ENCODE assay signal across 1 cellular context in the genomic region with DNA sequence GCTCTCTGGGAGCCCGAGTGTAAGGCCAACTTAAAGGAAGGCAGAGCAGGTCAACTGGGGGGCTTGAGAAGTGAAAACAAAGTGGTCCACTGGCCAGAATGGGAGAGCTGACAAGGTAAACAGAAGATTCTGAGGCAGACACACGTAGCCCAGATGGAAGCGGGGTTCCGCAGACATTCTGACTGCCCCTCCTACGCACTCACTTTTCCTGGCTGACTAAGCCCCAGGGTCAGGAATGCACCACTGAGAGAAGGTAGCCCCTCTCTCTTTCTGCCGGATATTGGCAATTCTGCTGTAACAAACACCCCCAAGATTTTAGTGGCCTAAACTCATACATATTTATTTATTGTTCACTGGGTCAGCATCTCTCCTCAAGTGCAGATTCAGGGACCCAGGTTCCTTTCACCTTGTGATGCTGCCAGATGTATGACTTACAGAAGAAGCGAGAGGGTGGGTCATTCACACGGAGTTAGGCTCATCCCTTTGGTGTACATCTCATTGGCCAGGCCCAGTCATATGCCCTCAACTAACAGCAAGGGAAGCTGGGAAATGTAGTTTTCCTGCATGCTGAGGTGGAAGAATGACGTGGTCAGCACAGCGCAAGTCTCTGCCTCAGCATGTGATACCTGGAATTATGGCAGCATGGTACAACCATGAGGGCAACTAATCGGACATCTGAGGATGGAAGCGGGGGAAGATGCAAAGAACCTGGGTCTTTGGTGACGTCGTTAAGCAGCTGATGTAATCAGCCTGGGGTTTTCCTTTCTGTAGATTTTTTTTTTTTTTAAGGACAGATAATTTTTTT.
A peak's percentile ranks its signal among the peaks of the same experiment; 100 is the strongest.
TF ChIP-seq lines count a peak whose summit lies in the region.

No MANE protein-coding gene starts in this region.

TF ChIP-seq in GM12878, 131 proteins besides CTCF, POLR2A, EP300 and RAD21:
- TF ChIP-seq POU2F2 (IDR thresholded peaks at IDR 0.05; ENCODE audit: borderline replicate concordance, low read depth, low read length), result peak; percentile 36; the same call in 1 of the 3 replicates
- TF ChIP-seq ATF7 (IDR thresholded peaks at IDR 0.05; ENCODE audit: low read depth), result peak; percentile 95
- TF ChIP-seq, protein P1, sequence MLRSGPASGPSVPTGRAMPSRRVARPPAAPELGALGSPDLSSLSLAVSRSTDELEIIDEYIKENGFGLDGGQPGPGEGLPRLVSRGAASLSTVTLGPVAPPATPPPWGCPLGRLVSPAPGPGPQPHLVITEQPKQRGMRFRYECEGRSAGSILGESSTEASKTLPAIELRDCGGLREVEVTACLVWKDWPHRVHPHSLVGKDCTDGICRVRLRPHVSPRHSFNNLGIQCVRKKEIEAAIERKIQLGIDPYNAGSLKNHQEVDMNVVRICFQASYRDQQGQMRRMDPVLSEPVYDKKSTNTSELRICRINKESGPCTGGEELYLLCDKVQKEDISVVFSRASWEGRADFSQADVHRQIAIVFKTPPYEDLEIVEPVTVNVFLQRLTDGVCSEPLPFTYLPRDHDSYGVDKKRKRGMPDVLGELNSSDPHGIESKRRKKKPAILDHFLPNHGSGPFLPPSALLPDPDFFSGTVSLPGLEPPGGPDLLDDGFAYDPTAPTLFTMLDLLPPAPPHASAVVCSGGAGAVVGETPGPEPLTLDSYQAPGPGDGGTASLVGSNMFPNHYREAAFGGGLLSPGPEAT (IDR thresholded peaks at IDR 0.05; ENCODE audit: low read depth), result peak; percentile 59; the same call in 1 of the 2 replicates
- TF ChIP-seq, protein P2, sequence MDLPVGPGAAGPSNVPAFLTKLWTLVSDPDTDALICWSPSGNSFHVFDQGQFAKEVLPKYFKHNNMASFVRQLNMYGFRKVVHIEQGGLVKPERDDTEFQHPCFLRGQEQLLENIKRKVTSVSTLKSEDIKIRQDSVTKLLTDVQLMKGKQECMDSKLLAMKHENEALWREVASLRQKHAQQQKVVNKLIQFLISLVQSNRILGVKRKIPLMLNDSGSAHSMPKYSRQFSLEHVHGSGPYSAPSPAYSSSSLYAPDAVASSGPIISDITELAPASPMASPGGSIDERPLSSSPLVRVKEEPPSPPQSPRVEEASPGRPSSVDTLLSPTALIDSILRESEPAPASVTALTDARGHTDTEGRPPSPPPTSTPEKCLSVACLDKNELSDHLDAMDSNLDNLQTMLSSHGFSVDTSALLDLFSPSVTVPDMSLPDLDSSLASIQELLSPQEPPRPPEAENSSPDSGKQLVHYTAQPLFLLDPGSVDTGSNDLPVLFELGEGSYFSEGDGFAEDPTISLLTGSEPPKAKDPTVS (IDR thresholded peaks at IDR 0.05; ENCODE audit: low read depth, low read length), result no peak
- peak; percentile 30; the same call in 1 of the 2 replicates for TF ChIP-seq RUNX3 (IDR thresholded peaks at IDR 0.05; ENCODE audit: low read length)
- TF ChIP-seq CREM (IDR thresholded peaks at IDR 0.05; ENCODE audit: low read depth), result peak; percentile 96
- TF ChIP-seq TCF12 (IDR thresholded peaks at IDR 0.05; ENCODE audit: low read depth, low read length), result no peak
- TF ChIP-seq BHLHE40 (IDR thresholded peaks at IDR 0.05; ENCODE audit: borderline replicate concordance in 1 of 2, low read depth in 2 of 2, low read length in 1 of 2), result 0 out of 4 replicates have a peak, but pooled peaks of 1 of the 2 experiments have one; percentile 13
- peak; percentile 74 for TF ChIP-seq ATF2 (IDR thresholded peaks at IDR 0.05; ENCODE audit: low read length)
- TF ChIP-seq ZNF384 (IDR thresholded peaks at IDR 0.05; ENCODE audit: borderline replicate concordance, low read depth, low read length), result peak; percentile 81
- TF ChIP-seq HCFC1 (IDR thresholded peaks at IDR 0.05; ENCODE audit: low read length), result peak; percentile 94
- TF ChIP-seq YBX1 (IDR thresholded peaks at IDR 0.05), result no peak
- TF ChIP-seq SP1 (IDR thresholded peaks at IDR 0.05; ENCODE audit: low read depth, low read length), result peak; percentile 68
- peak; percentile 88 for TF ChIP-seq SIX5 (IDR thresholded peaks at IDR 0.05; ENCODE audit: low read depth, low read length, severe bottlenecking)
- peak; percentile 94 for TF ChIP-seq RAD51 (IDR thresholded peaks at IDR 0.05)
- TF ChIP-seq, protein P3, sequence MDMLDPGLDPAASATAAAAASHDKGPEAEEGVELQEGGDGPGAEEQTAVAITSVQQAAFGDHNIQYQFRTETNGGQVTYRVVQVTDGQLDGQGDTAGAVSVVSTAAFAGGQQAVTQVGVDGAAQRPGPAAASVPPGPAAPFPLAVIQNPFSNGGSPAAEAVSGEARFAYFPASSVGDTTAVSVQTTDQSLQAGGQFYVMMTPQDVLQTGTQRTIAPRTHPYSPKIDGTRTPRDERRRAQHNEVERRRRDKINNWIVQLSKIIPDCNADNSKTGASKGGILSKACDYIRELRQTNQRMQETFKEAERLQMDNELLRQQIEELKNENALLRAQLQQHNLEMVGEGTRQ (IDR thresholded peaks at IDR 0.05; ENCODE audit: borderline replicate concordance, low read depth, low read length), result peak; percentile 92
- TF ChIP-seq TARDBP (IDR thresholded peaks at IDR 0.05; ENCODE audit: borderline replicate concordance), result peak; percentile 33; the same call in 1 of the 2 replicates
- no peak for TF ChIP-seq IRF5 (IDR thresholded peaks at IDR 0.05; ENCODE audit: borderline replicate concordance)
- 0 out of 2 replicates have a peak, but pooled peaks have one; percentile 19 for TF ChIP-seq HDGF (IDR thresholded peaks at IDR 0.05)
- TF ChIP-seq IKZF1 (conservative IDR thresholded peaks at IDR 0.05), result peak; percentile 54; the same call in 1 of the 2 replicates
- TF ChIP-seq, protein P4, sequence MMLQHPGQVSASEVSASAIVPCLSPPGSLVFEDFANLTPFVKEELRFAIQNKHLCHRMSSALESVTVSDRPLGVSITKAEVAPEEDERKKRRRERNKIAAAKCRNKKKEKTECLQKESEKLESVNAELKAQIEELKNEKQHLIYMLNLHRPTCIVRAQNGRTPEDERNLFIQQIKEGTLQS (IDR thresholded peaks at IDR 0.05; ENCODE audit: borderline replicate concordance, extremely low read depth, low read depth, low read length), result peak; percentile 91
- TF ChIP-seq STAT3 (IDR thresholded peaks at IDR 0.05; ENCODE audit: low read depth, low read length), result no peak
- TF ChIP-seq, protein P5, sequence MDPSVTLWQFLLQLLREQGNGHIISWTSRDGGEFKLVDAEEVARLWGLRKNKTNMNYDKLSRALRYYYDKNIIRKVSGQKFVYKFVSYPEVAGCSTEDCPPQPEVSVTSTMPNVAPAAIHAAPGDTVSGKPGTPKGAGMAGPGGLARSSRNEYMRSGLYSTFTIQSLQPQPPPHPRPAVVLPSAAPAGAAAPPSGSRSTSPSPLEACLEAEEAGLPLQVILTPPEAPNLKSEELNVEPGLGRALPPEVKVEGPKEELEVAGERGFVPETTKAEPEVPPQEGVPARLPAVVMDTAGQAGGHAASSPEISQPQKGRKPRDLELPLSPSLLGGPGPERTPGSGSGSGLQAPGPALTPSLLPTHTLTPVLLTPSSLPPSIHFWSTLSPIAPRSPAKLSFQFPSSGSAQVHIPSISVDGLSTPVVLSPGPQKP (IDR thresholded peaks at IDR 0.05; ENCODE audit: low read depth, low read length), result no peak
- TF ChIP-seq, protein P6, sequence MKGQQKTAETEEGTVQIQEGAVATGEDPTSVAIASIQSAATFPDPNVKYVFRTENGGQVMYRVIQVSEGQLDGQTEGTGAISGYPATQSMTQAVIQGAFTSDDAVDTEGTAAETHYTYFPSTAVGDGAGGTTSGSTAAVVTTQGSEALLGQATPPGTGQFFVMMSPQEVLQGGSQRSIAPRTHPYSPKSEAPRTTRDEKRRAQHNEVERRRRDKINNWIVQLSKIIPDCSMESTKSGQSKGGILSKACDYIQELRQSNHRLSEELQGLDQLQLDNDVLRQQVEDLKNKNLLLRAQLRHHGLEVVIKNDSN (IDR thresholded peaks at IDR 0.05; ENCODE audit: borderline replicate concordance, extremely low read length, insufficient read depth, low read depth, low read length), result peak; percentile 96
- TF ChIP-seq RELA (IDR thresholded peaks at IDR 0.05; ENCODE audit: borderline replicate concordance, partially characterized antibody), result peak; percentile 62
- TF ChIP-seq GABPA (IDR thresholded peaks at IDR 0.05; ENCODE audit: low read depth), result no peak
- TF ChIP-seq, protein P7, sequence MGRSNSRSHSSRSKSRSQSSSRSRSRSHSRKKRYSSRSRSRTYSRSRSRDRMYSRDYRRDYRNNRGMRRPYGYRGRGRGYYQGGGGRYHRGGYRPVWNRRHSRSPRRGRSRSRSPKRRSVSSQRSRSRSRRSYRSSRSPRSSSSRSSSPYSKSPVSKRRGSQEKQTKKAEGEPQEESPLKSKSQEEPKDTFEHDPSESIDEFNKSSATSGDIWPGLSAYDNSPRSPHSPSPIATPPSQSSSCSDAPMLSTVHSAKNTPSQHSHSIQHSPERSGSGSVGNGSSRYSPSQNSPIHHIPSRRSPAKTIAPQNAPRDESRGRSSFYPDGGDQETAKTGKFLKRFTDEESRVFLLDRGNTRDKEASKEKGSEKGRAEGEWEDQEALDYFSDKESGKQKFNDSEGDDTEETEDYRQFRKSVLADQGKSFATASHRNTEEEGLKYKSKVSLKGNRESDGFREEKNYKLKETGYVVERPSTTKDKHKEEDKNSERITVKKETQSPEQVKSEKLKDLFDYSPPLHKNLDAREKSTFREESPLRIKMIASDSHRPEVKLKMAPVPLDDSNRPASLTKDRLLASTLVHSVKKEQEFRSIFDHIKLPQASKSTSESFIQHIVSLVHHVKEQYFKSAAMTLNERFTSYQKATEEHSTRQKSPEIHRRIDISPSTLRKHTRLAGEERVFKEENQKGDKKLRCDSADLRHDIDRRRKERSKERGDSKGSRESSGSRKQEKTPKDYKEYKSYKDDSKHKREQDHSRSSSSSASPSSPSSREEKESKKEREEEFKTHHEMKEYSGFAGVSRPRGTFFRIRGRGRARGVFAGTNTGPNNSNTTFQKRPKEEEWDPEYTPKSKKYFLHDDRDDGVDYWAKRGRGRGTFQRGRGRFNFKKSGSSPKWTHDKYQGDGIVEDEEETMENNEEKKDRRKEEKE (IDR thresholded peaks at IDR 0.05), result no peak
- TF ChIP-seq RB1 (IDR thresholded peaks at IDR 0.05; ENCODE audit: borderline replicate concordance), result no peak
- no peak for TF ChIP-seq JUND (IDR thresholded peaks at IDR 0.05; ENCODE audit: low read depth, low read length)
- TF ChIP-seq JUNB (IDR thresholded peaks at IDR 0.05), result peak; percentile 37; the same call in 1 of the 2 replicates
- TF ChIP-seq ZZZ3 (IDR thresholded peaks at IDR 0.05; ENCODE audit: control insufficient read depth, insufficient read length, low read depth), result no peak
- peak; percentile 70 for TF ChIP-seq YY1 (IDR thresholded peaks at IDR 0.05; ENCODE audit: low read depth, low read length)
- TF ChIP-seq, protein P8, sequence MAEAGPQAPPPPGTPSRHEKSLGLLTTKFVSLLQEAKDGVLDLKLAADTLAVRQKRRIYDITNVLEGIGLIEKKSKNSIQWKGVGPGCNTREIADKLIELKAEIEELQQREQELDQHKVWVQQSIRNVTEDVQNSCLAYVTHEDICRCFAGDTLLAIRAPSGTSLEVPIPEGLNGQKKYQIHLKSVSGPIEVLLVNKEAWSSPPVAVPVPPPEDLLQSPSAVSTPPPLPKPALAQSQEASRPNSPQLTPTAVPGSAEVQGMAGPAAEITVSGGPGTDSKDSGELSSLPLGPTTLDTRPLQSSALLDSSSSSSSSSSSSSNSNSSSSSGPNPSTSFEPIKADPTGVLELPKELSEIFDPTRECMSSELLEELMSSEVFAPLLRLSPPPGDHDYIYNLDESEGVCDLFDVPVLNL (IDR thresholded peaks at IDR 0.05; ENCODE audit: low read depth, low read length), result no peak
- TF ChIP-seq NBN (IDR thresholded peaks at IDR 0.05), result peak; percentile 54; the same call in 1 of the 2 replicates
- TF ChIP-seq SIN3A (IDR thresholded peaks at IDR 0.05; ENCODE audit: low read depth, low read length), result no peak
- no peak for TF ChIP-seq CBX3 (IDR thresholded peaks at IDR 0.05; ENCODE audit: borderline replicate concordance, low read depth)
- TF ChIP-seq CREB1 (IDR thresholded peaks at IDR 0.05; ENCODE audit: low read depth), result peak; percentile 89
- TF ChIP-seq, protein P9, sequence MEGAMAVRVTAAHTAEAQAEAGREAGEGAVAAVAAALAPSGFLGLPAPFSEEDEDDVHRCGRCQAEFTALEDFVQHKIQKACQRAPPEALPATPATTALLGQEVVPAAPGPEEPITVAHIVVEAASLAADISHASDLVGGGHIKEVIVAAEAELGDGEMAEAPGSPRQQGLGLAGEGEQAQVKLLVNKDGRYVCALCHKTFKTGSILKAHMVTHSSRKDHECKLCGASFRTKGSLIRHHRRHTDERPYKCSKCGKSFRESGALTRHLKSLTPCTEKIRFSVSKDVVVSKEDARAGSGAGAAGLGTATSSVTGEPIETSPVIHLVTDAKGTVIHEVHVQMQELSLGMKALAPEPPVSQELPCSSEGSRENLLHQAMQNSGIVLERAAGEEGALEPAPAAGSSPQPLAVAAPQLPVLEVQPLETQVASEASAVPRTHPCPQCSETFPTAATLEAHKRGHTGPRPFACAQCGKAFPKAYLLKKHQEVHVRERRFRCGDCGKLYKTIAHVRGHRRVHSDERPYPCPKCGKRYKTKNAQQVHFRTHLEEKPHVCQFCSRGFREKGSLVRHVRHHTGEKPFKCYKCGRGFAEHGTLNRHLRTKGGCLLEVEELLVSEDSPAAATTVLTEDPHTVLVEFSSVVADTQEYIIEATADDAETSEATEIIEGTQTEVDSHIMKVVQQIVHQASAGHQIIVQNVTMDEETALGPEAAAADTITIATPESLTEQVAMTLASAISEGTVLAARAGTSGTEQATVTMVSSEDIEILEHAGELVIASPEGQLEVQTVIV (IDR thresholded peaks at IDR 0.05; ENCODE audit: borderline replicate concordance, partially characterized antibody), result no peak
